ENCODE assay signal across 26 cellular contexts in genomic region chr1:3179471-3179870, GRCh38.
"Had no signal": no experiment of that assay in that cellular context is flagged by ENCODE, and none has a peak within 500 bp of the region (broad histone marks: within the 10 kb centered on the region; RNA-seq: fewer than 3 reads in every experiment).

No MANE protein-coding gene starts in this region.

- H3K9me3 Mint-ChIP-seq: dendritic cell treated with granulocyte-macrophage colony-stimulating factor and Interleukin-4, amounts not matched to agents 40 ng/mL and 50 ng/mL, for 4 days; effector memory CD8-positive, alpha-beta T cell; immature natural killer cell; mesothelial cell of epicardium had no signal

- H3K36me3 ChIP-seq: esophagus squamous epithelium, gastrocnemius medialis, heart right ventricle, left lung, lower lobe of right lung had no signal

- H3K27me3 ChIP-seq: gastrocnemius medialis had no signal

- H3K4me3 ChIP-seq: esophagus squamous epithelium, gastrocnemius medialis, heart right ventricle, left lung, lower lobe of right lung, mucosa of descending colon had no signal

- H3K27ac ChIP-seq: epithelial cell of prostate, esophagus squamous epithelium, gastrocnemius medialis, heart right ventricle, left lung, lower lobe of right lung had no signal

- H3K9me3 ChIP-seq: esophagus squamous epithelium, gastrocnemius medialis, heart right ventricle, lower lobe of right lung, mucosa of descending colon had no signal

- H3K36me3 Mint-ChIP-seq: immature natural killer cell, mesothelial cell of epicardium had no signal

- ATAC-seq: effector memory CD8-positive, alpha-beta T cell; esophagus mucosa; gastrocnemius medialis; heart right ventricle; left lung; left ventricle myocardium superior; lower lobe of right lung; mucosa of descending colon had no signal

- H3K4me1 Mint-ChIP-seq: immature natural killer cell had no signal

- H3K4me3 Mint-ChIP-seq: dendritic cell treated with granulocyte-macrophage colony-stimulating factor and Interleukin-4, amounts not matched to agents 40 ng/mL and 50 ng/mL, for 4 days; effector memory CD8-positive, alpha-beta T cell; endodermal cell; immature natural killer cell; mesothelial cell of epicardium had no signal

- DNase-seq: cortex of kidney; effector CD8-positive, alpha-beta T cell; effector memory CD8-positive, alpha-beta T cell; endodermal cell; erythroblast; esophagus squamous epithelium; foreskin fibroblast; foreskin melanocyte; gastrocnemius medialis; glutamatergic neuron; head of caudate nucleus; heart right ventricle; hippocampal formation; immature natural killer cell; islet precursor cell; kidney; kidney glomerular epithelial cell; left lung; left ventricle myocardium superior; lower lobe of right lung; mesenchymal stem cell; mucosa of descending colon had no signal
